23 cellular contexts compared by ENCODE assay signal in genomic region chr17:34641368-34641767, GRCh38.
"Had no signal": no experiment of that assay in that cellular context is flagged by ENCODE, and none has a peak within 500 bp of the region (broad histone marks: within the 10 kb centered on the region; RNA-seq: fewer than 3 reads in every experiment).

No MANE protein-coding gene starts in this region.

- ATAC-seq: HepG2 had no signal

- H3K4me1 ChIP-seq: SJSA1 had no signal

- H3K27ac ChIP-seq: SJSA1, SK-N-MC had no signal

- H3K9me3 ChIP-seq: MG63, SJSA1 had no signal

- H3K36me3 ChIP-seq: MG63, SJSA1 had no signal

- DNase-seq: IMR-90, Karpas-422, KG1, MG63, NCI-H1092, NCI-H1105 treated with DMSO at 0.1 percent for 48 hours, NCI-H1436, NCI-H187, NCI-H2029, NCI-H2081 treated with DMSO at 0.1 percent for 48 hours, NCI-H2171, NCI-H226, NCI-H446, NCI-H510A, NCI-H524 treated with DMSO at 0.1 percent for 48 hours, NCI-H69, NCI-H774, Right ventricle myocardium superior, RPMI8226, SIG-M5 had no signal

- H3K4me3 ChIP-seq: MG63, SJSA1, SK-N-MC had no signal
